ENCODE assay signal across 9 cellular contexts in the genomic region with DNA sequence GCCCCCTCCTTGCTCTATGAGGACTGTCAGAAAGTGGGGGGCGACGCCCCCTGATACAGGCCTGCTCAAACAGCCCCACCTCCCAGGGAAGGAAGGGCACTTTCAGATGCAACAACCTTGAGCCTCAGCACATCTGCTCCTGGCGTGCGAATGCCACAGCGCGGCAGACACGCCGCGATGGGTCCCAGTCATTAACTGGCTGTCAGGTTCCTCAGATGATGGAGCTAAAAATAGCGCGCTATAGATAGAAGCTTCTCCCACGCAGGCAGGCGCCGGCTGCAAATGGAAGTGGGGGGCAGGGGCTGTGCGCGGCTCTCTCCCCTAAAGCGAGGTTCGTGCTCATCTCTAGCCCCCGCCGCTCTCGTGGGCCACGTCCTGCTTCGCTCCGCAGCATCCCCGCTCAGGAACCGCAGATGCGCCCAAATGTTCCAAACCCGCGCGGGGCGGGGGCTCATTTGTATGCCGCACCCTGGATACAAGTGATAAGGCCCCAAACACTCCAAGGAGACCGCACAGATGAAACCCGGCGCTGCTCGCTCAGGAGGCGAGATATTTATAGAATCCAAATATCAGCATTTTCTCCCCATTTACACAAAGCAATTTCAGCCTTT. TPM values are rescaled to one million over a fixed set of nuclear protein-coding genes. Genes with fewer than 3 reads are reported as not detected.
DNase-seq lines count a peak whose midpoint lies in the region; ATAC-seq and TF ChIP-seq lines count a peak whose summit lies in the region.
"Had no signal": no experiment of that assay in that cellular context is flagged by ENCODE, and none has a peak within 500 bp of the region (broad histone marks: within the 10 kb centered on the region; RNA-seq: fewer than 3 reads in every experiment).

No MANE protein-coding gene starts in this region.

- H3K4me1 Mint-ChIP-seq in chondrocyte (ENCODE audit: low read depth) = no peaks in the 10 kb centered on the region

- no peak overlapping the region for H3K4me3 Mint-ChIP-seq in chondrocyte (ENCODE audit: unreplicated experiment)
- H3K4me3 Mint-ChIP-seq: activated B cell treated with CpG ODN at 0.5 μM for 24 hours had no signal

- no peak overlapping the region for H3K9ac ChIP-seq in rectal smooth muscle tissue (ENCODE audit: low read length)

- peaks cover 4% of the 10 kb centered on the region for H3K36me3 Mint-ChIP-seq in chondrocyte (ENCODE audit: low read depth)

- H3K36me3 ChIP-seq in rectal smooth muscle tissue (ENCODE audit: control insufficient read depth, insufficient read depth, low read length) = no peaks in the 10 kb centered on the region
- no peaks in the 10 kb centered on the region for H3K36me3 ChIP-seq in SJCRH30

- no peak overlapping the region for H3K27ac Mint-ChIP-seq in chondrocyte (ENCODE audit: unreplicated experiment)
- H3K27ac Mint-ChIP-seq: activated B cell treated with CpG ODN at 0.5 μM for 24 hours had no signal

- H3K4me3 ChIP-seq in rectal smooth muscle tissue (ENCODE audit: low read length) = peak overlapping the region; percentile 49
- H3K4me3 ChIP-seq in SJCRH30 = no peak overlapping the region

- no peak for TF ChIP-seq CTCF in chondrocyte (IDR thresholded peaks at IDR 0.05)

- no peak overlapping the region for H3K27ac ChIP-seq in rectal smooth muscle tissue (ENCODE audit: low read depth, low read length)
- H3K27ac ChIP-seq in SJCRH30 = no peak overlapping the region

- peaks cover 4% of the 10 kb centered on the region for H3K4me1 ChIP-seq in rectal smooth muscle tissue (ENCODE audit: control insufficient read depth, insufficient read depth, low read length)
- H3K4me1 ChIP-seq in SJCRH30 = no peaks in the 10 kb centered on the region

- H3K27me3 ChIP-seq in rectal smooth muscle tissue (ENCODE audit: control insufficient read depth, insufficient read depth, low read length) (no peaks in the 10 kb centered on the region), SJCRH30 (peaks cover 6% of the 10 kb centered on the region)

- H3K9me3 ChIP-seq in SJCRH30 (replicated peaks) = peaks cover 5% of the 10 kb centered on the region; the same call in 1 of the 2 replicates

- H3K9me3 Mint-ChIP-seq in chondrocyte (ENCODE audit: low read depth) = peaks cover 6% of the 10 kb centered on the region

- peak; percentile 62 for ATAC-seq in HG03442 (IDR thresholded peaks at IDR 0.05; ENCODE audit: unreplicated experiment)

- peak; percentile 8 for DNase-seq in GM19238 (ENCODE audit: insufficient read length, low spot score)
- peak; percentile 44 for DNase-seq in cerebellum (ENCODE audit: low spot score)
- no peak for DNase-seq in SJCRH30
- DNase-seq in SW 1271 (lab: John Stamatoyannopoulos, UW) = no peak
- DNase-seq in chondrocyte (ENCODE audit: low spot score) = no peak
- DNase-seq in NCI-H2081 (lab: John Stamatoyannopoulos, UW) = no peak
- DNase-seq: activated B cell treated with CpG ODN at 0.5 μM for 24 hours had no signal

- peaks cover 11% of the 10 kb centered on the region for H3K27me3 Mint-ChIP-seq in chondrocyte (ENCODE audit: low read depth)

RNA-seq across cellular contexts. Expression of a gene that starts 57.7 kb away (rescaled TPM):
- total RNA-seq in cerebellum (5.5 TPM), chondrocyte (0.30 to 0.85 TPM (median 0.36 TPM) in 3 replicates)
- 10.8 and 12.0 TPM in 2 replicates for total RNA-seq in SJCRH30 (2014; rRNA removed; shearing (Covaris generic))
- total RNA-seq: activated B cell treated with CpG ODN at 0.5 μM for 24 hours had no signal

Comparison
In these comparisons a context has a peak if more than half of its experiments do, and no peak if none do; other contexts are left out.
1. DNase-seq: peak in GM19238 (single experiment) and cerebellum (single experiment); none in SJCRH30 (0 of 2), SW 1271 (0 of 2), chondrocyte (single experiment) and NCI-H2081 (0 of 2).